In the genomic region with DNA sequence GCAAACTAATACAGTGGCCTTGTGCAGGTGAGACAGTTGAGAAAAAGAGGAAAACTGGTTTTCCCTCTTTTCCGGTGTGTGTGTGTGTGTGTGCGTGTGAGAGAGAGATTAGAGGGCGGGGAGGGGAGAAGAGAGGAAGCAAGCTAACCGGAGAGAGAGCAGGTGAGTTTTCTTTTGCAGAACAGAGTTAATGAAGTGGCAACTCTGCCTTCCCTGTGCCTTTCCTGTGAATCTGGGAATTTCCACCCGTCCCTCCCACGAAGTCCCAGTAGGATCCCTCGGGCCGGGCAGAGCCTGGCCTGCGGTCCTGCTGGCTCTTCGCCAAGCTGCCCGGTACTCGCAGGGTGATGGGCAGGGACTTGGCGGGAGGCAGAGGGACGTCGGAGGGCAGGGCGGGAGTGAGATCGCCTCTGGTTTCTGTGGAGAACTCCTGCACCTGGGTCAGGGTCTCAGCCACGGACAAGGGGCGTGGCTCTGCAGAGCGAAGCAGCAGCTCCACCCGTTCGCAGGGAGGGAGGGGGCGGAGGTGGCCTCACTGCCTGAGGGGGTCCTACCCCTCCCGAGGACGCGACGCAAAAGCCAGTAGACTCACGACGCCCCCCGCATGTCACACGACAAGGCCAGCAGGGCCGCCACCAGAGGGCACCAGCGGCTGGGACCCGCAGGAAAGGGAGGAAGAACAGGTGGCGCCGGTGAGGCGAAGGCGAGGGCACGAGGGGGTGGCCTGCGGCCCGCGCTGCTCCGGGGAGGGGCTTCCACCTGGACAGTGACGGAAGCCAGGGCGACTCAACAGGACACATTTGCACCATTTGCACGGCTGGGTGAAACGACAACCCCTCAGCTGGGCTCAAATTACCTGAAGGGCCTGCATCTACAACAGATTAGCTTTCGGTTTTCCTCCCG, we compare ENCODE assay signal across 1 cellular context.
TF ChIP-seq lines count a peak whose summit lies in the region.

No MANE protein-coding gene starts in this region.

TF ChIP-seq in K562, 482 proteins besides CTCF, POLR2A, EP300 and RAD21 (continued from another document and continues in another):
- TF ChIP-seq, protein P1, sequence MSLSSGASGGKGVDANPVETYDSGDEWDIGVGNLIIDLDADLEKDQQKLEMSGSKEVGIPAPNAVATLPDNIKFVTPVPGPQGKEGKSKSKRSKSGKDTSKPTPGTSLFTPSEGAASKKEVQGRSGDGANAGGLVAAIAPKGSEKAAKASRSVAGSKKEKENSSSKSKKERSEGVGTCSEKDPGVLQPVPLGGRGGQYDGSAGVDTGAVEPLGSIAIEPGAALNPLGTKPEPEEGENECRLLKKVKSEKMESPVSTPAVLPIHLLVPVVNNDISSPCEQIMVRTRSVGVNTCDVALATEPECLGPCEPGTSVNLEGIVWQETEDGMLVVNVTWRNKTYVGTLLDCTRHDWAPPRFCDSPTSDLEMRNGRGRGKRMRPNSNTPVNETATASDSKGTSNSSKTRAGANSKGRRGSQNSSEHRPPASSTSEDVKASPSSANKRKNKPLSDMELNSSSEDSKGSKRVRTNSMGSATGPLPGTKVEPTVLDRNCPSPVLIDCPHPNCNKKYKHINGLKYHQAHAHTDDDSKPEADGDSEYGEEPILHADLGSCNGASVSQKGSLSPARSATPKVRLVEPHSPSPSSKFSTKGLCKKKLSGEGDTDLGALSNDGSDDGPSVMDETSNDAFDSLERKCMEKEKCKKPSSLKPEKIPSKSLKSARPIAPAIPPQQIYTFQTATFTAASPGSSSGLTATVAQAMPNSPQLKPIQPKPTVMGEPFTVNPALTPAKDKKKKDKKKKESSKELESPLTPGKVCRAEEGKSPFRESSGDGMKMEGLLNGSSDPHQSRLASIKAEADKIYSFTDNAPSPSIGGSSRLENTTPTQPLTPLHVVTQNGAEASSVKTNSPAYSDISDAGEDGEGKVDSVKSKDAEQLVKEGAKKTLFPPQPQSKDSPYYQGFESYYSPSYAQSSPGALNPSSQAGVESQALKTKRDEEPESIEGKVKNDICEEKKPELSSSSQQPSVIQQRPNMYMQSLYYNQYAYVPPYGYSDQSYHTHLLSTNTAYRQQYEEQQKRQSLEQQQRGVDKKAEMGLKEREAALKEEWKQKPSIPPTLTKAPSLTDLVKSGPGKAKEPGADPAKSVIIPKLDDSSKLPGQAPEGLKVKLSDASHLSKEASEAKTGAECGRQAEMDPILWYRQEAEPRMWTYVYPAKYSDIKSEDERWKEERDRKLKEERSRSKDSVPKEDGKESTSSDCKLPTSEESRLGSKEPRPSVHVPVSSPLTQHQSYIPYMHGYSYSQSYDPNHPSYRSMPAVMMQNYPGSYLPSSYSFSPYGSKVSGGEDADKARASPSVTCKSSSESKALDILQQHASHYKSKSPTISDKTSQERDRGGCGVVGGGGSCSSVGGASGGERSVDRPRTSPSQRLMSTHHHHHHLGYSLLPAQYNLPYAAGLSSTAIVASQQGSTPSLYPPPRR (CRISPR knock-in tag; IDR thresholded peaks at IDR 0.05; ENCODE audit: borderline replicate concordance) = no peak
- TF ChIP-seq CHCHD3 (CRISPR knock-in tag; IDR thresholded peaks at IDR 0.05) (no peak), HLTF (IDR thresholded peaks at IDR 0.05) (no peak), SMARCA5 (IDR thresholded peaks at IDR 0.05) (no peak), MTA1 (IDR thresholded peaks at IDR 0.05; ENCODE audit: borderline replicate concordance) (no peak), PHB2 (IDR thresholded peaks at IDR 0.05; ENCODE audit: low read depth) (no peak), NR2C1 (IDR thresholded peaks at IDR 0.05) (no peak), NR2C1 (tag; IDR thresholded peaks at IDR 0.05) (no peak), KDM5B (IDR thresholded peaks at IDR 0.05; ENCODE audit: insufficient replicate concordance, low read depth, low read length) (peak; percentile 50), NONO (IDR thresholded peaks at IDR 0.05; ENCODE audit: low read depth in 2 of 2, low read length in 1 of 2) (0 out of 4 replicates have a peak, but pooled peaks of 1 of the 2 experiments have one; percentile 47), HSF4 (CRISPR knock-in tag; IDR thresholded peaks at IDR 0.05; ENCODE audit: borderline replicate concordance) (no peak), NCOA6 (IDR thresholded peaks at IDR 0.05) (no peak), SAFB2 (IDR thresholded peaks at IDR 0.05; ENCODE audit: borderline replicate concordance, low read depth, low read length, severe bottlenecking) (no peak), MTA3 (IDR thresholded peaks at IDR 0.05; ENCODE audit: borderline replicate concordance) (peak; percentile 79; the same call in 1 of the 2 replicates), ETV5 (CRISPR knock-in tag; IDR thresholded peaks at IDR 0.05; ENCODE audit: low read depth) (peak; percentile 91), TAF7 (tag; IDR thresholded peaks at IDR 0.05) (no peak), BRD4 (IDR thresholded peaks at IDR 0.05) (no peak), ZNF785 (CRISPR knock-in tag; IDR thresholded peaks at IDR 0.05) (no peak), PYGO2 (tag; IDR thresholded peaks at IDR 0.05) (no peak), RBM15 (IDR thresholded peaks at IDR 0.05; ENCODE audit: insufficient read depth, low read length) (no peak), JUND (IDR thresholded peaks at IDR 0.05; ENCODE audit: borderline replicate concordance, low read depth, low read length) (0 out of 2 replicates have a peak, but pooled peaks have one; percentile 39), JUND (tag; IDR thresholded peaks at IDR 0.05; ENCODE audit: borderline replicate concordance, low read depth, low read length) (no peak; the same call in 2 of the 3 replicates), ZNF197 (CRISPR knock-in tag; IDR thresholded peaks at IDR 0.05; ENCODE audit: low read depth) (no peak), ZNF124 (CRISPR knock-in tag; IDR thresholded peaks at IDR 0.05) (peak; percentile 96; the same call in 1 of the 2 replicates), HOXB6 (CRISPR knock-in tag; IDR thresholded peaks at IDR 0.05; ENCODE audit: borderline replicate concordance) (no peak), ELF4 (CRISPR knock-in tag; IDR thresholded peaks at IDR 0.05) (peak; percentile 42; the same call in 1 of the 2 replicates), ZNF830 (CRISPR knock-in tag; IDR thresholded peaks at IDR 0.05) (no peak), TCF7 (IDR thresholded peaks at IDR 0.05; ENCODE audit: borderline replicate concordance) (no peak), TEAD2 (tag; IDR thresholded peaks at IDR 0.05) (no peak), TFAM (CRISPR knock-in tag; conservative IDR thresholded peaks at IDR 0.05) (no peak), CREM (IDR thresholded peaks at IDR 0.05; ENCODE audit: low read depth) (peak; percentile 74), ZC3H4 (CRISPR knock-in tag; IDR thresholded peaks at IDR 0.05; ENCODE audit: borderline replicate concordance) (no peak), PHF21A (IDR thresholded peaks at IDR 0.05; ENCODE audit: borderline replicate concordance, low read depth) (peak; percentile 60; the same call in 1 of the 2 replicates), MEIS2 (IDR thresholded peaks at IDR 0.05; ENCODE audit: partially characterized antibody) (no peak), SREBF1 (IDR thresholded peaks at IDR 0.05; ENCODE audit: borderline replicate concordance, low read depth, low read length) (no peak), ZNF444 (CRISPR knock-in tag; IDR thresholded peaks at IDR 0.05) (no peak), C11orf30 (IDR thresholded peaks at IDR 0.05; ENCODE audit: low read depth) (no peak), MBD2 (IDR thresholded peaks at IDR 0.05; ENCODE audit: borderline replicate concordance, low read depth) (no peak), CBX2 (IDR thresholded peaks at IDR 0.05; ENCODE audit: insufficient read depth, low read length, poor library complexity, severe bottlenecking) (no peak), ZNF140 (CRISPR knock-in tag; IDR thresholded peaks at IDR 0.05) (no peak), FOS (IDR thresholded peaks at IDR 0.05; ENCODE audit: extremely low read depth, insufficient read length) (no peak), MEF2A (IDR thresholded peaks at IDR 0.05; ENCODE audit: control insufficient read depth, low read depth, low read length) (no peak), CBFB (CRISPR knock-in tag; IDR thresholded peaks at IDR 0.05) (peak; percentile 97), L3MBTL2 (IDR thresholded peaks at IDR 0.05) (peak; percentile 100), FOXJ3 (CRISPR knock-in tag; IDR thresholded peaks at IDR 0.05) (peak; percentile 77; the same call in 1 of the 2 replicates)
- TF ChIP-seq, protein P2, sequence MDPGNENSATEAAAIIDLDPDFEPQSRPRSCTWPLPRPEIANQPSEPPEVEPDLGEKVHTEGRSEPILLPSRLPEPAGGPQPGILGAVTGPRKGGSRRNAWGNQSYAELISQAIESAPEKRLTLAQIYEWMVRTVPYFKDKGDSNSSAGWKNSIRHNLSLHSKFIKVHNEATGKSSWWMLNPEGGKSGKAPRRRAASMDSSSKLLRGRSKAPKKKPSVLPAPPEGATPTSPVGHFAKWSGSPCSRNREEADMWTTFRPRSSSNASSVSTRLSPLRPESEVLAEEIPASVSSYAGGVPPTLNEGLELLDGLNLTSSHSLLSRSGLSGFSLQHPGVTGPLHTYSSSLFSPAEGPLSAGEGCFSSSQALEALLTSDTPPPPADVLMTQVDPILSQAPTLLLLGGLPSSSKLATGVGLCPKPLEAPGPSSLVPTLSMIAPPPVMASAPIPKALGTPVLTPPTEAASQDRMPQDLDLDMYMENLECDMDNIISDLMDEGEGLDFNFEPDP (CRISPR knock-in tag; IDR thresholded peaks at IDR 0.05) = no peak
- TF ChIP-seq, protein P3, sequence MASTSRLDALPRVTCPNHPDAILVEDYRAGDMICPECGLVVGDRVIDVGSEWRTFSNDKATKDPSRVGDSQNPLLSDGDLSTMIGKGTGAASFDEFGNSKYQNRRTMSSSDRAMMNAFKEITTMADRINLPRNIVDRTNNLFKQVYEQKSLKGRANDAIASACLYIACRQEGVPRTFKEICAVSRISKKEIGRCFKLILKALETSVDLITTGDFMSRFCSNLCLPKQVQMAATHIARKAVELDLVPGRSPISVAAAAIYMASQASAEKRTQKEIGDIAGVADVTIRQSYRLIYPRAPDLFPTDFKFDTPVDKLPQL (IDR thresholded peaks at IDR 0.05; ENCODE audit: extremely low read depth, insufficient read length) = no peak
- TF ChIP-seq, protein P4, sequence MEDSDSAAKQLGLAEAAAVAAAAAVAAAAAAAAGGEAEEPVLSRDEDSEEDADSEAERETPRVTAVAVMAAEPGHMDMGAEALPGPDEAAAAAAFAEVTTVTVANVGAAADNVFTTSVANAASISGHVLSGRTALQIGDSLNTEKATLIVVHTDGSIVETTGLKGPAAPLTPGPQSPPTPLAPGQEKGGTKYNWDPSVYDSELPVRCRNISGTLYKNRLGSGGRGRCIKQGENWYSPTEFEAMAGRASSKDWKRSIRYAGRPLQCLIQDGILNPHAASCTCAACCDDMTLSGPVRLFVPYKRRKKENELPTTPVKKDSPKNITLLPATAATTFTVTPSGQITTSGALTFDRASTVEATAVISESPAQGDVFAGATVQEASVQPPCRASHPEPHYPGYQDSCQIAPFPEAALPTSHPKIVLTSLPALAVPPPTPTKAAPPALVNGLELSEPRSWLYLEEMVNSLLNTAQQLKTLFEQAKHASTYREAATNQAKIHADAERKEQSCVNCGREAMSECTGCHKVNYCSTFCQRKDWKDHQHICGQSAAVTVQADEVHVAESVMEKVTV (CRISPR knock-in tag; IDR thresholded peaks at IDR 0.05) = no peak
- TF ChIP-seq, protein P5, sequence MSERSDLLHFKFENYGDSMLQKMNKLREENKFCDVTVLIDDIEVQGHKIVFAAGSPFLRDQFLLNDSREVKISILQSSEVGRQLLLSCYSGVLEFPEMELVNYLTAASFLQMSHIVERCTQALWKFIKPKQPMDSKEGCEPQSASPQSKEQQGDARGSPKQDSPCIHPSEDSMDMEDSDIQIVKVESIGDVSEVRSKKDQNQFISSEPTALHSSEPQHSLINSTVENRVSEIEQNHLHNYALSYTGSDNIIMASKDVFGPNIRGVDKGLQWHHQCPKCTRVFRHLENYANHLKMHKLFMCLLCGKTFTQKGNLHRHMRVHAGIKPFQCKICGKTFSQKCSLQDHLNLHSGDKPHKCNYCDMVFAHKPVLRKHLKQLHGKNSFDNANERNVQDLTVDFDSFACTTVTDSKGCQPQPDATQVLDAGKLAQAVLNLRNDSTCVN (CRISPR knock-in tag; IDR thresholded peaks at IDR 0.05) = no peak
- TF ChIP-seq, protein P6, sequence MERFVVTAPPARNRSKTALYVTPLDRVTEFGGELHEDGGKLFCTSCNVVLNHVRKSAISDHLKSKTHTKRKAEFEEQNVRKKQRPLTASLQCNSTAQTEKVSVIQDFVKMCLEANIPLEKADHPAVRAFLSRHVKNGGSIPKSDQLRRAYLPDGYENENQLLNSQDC (CRISPR knock-in tag; IDR thresholded peaks at IDR 0.05) = no peak
- TF ChIP-seq, protein P7, sequence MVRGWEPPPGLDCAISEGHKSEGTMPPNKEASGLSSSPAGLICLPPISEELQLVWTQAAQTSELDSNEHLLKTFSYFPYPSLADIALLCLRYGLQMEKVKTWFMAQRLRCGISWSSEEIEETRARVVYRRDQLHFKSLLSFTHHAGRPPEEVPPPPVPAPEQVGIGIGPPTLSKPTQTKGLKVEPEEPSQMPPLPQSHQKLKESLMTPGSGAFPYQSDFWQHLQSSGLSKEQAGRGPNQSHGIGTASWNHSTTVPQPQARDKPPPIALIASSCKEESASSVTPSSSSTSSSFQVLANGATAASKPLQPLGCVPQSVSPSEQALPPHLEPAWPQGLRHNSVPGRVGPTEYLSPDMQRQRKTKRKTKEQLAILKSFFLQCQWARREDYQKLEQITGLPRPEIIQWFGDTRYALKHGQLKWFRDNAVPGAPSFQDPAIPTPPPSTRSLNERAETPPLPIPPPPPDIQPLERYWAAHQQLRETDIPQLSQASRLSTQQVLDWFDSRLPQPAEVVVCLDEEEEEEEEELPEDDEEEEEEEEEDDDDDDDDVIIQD (CRISPR knock-in tag; IDR thresholded peaks at IDR 0.05) = no peak
- TF ChIP-seq, protein P8, sequence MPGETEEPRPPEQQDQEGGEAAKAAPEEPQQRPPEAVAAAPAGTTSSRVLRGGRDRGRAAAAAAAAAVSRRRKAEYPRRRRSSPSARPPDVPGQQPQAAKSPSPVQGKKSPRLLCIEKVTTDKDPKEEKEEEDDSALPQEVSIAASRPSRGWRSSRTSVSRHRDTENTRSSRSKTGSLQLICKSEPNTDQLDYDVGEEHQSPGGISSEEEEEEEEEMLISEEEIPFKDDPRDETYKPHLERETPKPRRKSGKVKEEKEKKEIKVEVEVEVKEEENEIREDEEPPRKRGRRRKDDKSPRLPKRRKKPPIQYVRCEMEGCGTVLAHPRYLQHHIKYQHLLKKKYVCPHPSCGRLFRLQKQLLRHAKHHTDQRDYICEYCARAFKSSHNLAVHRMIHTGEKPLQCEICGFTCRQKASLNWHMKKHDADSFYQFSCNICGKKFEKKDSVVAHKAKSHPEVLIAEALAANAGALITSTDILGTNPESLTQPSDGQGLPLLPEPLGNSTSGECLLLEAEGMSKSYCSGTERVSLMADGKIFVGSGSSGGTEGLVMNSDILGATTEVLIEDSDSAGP (CRISPR knock-in tag; IDR thresholded peaks at IDR 0.05) = no peak
- TF ChIP-seq, protein P9, sequence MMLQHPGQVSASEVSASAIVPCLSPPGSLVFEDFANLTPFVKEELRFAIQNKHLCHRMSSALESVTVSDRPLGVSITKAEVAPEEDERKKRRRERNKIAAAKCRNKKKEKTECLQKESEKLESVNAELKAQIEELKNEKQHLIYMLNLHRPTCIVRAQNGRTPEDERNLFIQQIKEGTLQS (IDR thresholded peaks at IDR 0.05) = no peak
- TF ChIP-seq, protein P9 (CRISPR knock-in tag; conservative IDR thresholded peaks at IDR 0.05) = 0 out of 2 replicates have a peak, but pooled peaks have one; percentile 15
